ENCODE assay signal across 8 cellular contexts in genomic region chr15:90870354-90871096, GRCh38. TPM values are rescaled to one million over a fixed set of nuclear protein-coding genes. Genes with fewer than 3 reads are reported as not detected.
DNase-seq lines count a peak whose midpoint lies in the region; FAIRE-seq and TF ChIP-seq lines count a peak whose summit lies in the region.

No MANE protein-coding gene starts in this region.

- peaks cover 16% of the 10 kb centered on the region for H3K79me2 ChIP-seq in OCI-LY3 (ENCODE audit: low read length)

- H4K20me1 ChIP-seq in OCI-LY3 (ENCODE audit: insufficient read depth, low read length), result no peaks in the 10 kb centered on the region

- H3K9ac ChIP-seq in OCI-LY3 (ENCODE audit: low read length), result peak overlapping the region; percentile 70

- DNase-seq in EH (ENCODE audit: low read depth) (peak; percentile 5), germinal center (ENCODE audit: low spot score) (no peak), D721Med (ENCODE audit: insufficient read length, low spot score) (no peak), NCI-H1417 treated with DMSO at 0.1 percent for 48 hours (lab: John Stamatoyannopoulos, UW) (no peak), GM10266 (ENCODE audit: extremely low spot score) (no peak)

- peaks cover 18% of the 10 kb centered on the region for H3K27me3 ChIP-seq in OCI-LY3 (ENCODE audit: low read depth, low read length)
- H3K27me3 ChIP-seq in mononuclear cell (ENCODE audit: insufficient read depth, low read length), result no peaks in the 10 kb centered on the region

- no peak for FAIRE-seq in D721Med (lab: Jason Lieb, UNC)

- H3K27ac ChIP-seq in OCI-LY3 (ENCODE audit: low read length) (no peak overlapping the region), cingulate gyrus (ENCODE audit: low read depth, low read length) (peak overlapping the region; percentile 81)

- H3K4me3 ChIP-seq in OCI-LY3 (ENCODE audit: low read length) (peak overlapping the region; percentile 81), mononuclear cell (ENCODE audit: low read length) (peak overlapping the region; percentile 83)

- H3K4me2 ChIP-seq in OCI-LY3 (ENCODE audit: low read length), result peak overlapping the region; percentile 98

- no peaks in the 10 kb centered on the region for H3K36me3 ChIP-seq in OCI-LY3 (replicated peaks; ENCODE audit: low read depth, low read length)

- peak overlapping the region; percentile 13; the same call in 1 of the 2 replicates for H2AFZ ChIP-seq in OCI-LY3 (ENCODE audit: low read depth, low read length)

- H3K4me1 ChIP-seq in OCI-LY3 (ENCODE audit: low read length) (peaks cover 29% of the 10 kb centered on the region), mononuclear cell (ENCODE audit: insufficient read depth, low read length) (peaks cover 64% of the 10 kb centered on the region)

- H3K9me3 ChIP-seq in OCI-LY3 (ENCODE audit: insufficient read depth, low read length) (no peaks in the 10 kb centered on the region), mononuclear cell (ENCODE audit: low read depth, low read length) (no peaks in the 10 kb centered on the region)

- TF ChIP-seq CTCF in OCI-LY3 (IDR thresholded peaks at IDR 0.05; ENCODE audit: low read depth, low read length) (no peak), D721Med (IDR thresholded peaks at IDR 0.05; ENCODE audit: insufficient read depth, missing control alignments) (no peak), GM10266 (IDR thresholded peaks at IDR 0.05; ENCODE audit: control insufficient read depth, insufficient read depth, low read depth, missing control alignments) (no peak)

RNA-seq across cellular contexts. Expression of gene FURIN, which starts 2.1 kb away (rescaled TPM):
- total RNA-seq in mononuclear cell, result 66.7 TPM

RNA-seq across cellular contexts. Expression of gene FES, which starts 13.8 kb away (rescaled TPM):
- 27.9 TPM for total RNA-seq in mononuclear cell

RNA-seq across cellular contexts. Expression of gene MAN2A2, which starts 32.6 kb away (rescaled TPM):
- total RNA-seq in mononuclear cell, result 38.8 TPM
